17 cellular contexts compared by ENCODE assay signal in the genomic region with DNA sequence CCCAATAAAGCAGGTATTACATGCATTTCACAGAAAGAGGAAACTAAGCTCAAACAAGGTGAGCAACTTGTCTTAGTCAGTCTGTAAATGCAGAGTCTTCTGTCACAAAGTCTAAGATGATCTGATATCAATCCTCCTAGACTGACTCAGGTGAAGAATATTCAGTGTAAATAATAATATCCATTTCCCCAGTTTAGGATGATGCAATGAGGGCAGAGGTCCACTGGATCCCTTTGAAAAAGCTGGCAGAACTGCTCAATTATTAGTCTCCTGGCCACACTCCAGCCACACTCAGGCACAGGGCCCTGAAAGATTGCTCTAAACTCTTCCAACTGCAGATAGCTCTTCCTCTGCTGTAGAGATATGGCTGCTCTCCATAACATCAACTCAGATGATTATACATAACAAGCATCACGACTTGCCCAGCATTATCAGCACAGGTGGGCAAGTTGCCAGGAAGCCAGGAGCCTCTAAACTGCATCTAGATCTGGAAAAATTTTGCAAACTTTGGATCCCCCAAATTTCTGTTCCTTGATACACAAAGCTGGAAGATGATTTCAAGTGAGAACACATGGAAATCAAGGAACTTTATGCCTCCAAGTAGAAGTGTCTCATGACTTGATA.
DNase-seq lines count a peak whose midpoint lies in the region; ATAC-seq and TF ChIP-seq lines count a peak whose summit lies in the region.
"Had no signal": no experiment of that assay in that cellular context is flagged by ENCODE, and none has a peak within 500 bp of the region (broad histone marks: within the 10 kb centered on the region; RNA-seq: fewer than 3 reads in every experiment).

No MANE protein-coding gene starts in this region.

- no peak overlapping the region for H3K4me3 ChIP-seq in lung
- H3K4me3 ChIP-seq: heart right ventricle, psoas muscle, thoracic aorta had no signal

- peak; percentile 34 for ATAC-seq in lung (ENCODE audit: insufficient read depth, low FRiP score)
- ATAC-seq: activated CD4-positive, alpha-beta T cell treated with anti-CD3 and anti-CD28 coated beads for 36 hours; heart right ventricle; psoas muscle had no signal

- DNase-seq in HPDE6-E6E7 (ENCODE audit: extremely low spot score) (peak; percentile 20), fibroblast of gingiva (ENCODE audit: low read depth) (peak; percentile 56), lung (ENCODE audit: low spot score) (no peak), NCI-H2171 (lab: John Stamatoyannopoulos, UW) (no peak), mesenteric fat pad (ENCODE audit: low spot score) (no peak)
- no peak for DNase-seq in activated CD4-positive, alpha-beta T cell treated with anti-CD3 and anti-CD28 coated beads for 48 hours
- DNase-seq: activated CD4-positive, alpha-beta T cell treated with anti-CD3 and anti-CD28 coated beads for 36 hours; GDM1; heart right ventricle; mesenchymal stem cell; NCI-H1417; NCI-H2227 treated with DMSO at 0.1 percent for 48 hours; psoas muscle; RPMI8226; stimulated activated CD4-positive, alpha-beta T cell treated with anti-CD3 and anti-CD28 coated beads, Interleukin-12 subunit alpha, Interleukin-12 subunit beta, amount 100 ng/mL, for 4 hours had no signal

- H3K36me3 ChIP-seq in lung (ENCODE audit: control insufficient read depth in 2 of 2, insufficient read depth in 2 of 2, low read length in 2 of 2): no peaks in the 10 kb centered on the region
- H3K36me3 ChIP-seq: heart right ventricle, thoracic aorta had no signal

- H3K27ac ChIP-seq in VCaP (peak overlapping the region; percentile 22; the same call in 1 of the 2 replicates), lung (ENCODE audit: low read depth in 1 of 2, low read length in 1 of 2) (no peak overlapping the region)
- H3K27ac ChIP-seq: heart right ventricle, psoas muscle, thoracic aorta had no signal

- WGBS in lung, 2 donors: 23 to 52% methylated on average over 1 of the region's 1 CpG

- H3K9me3 ChIP-seq in lung (ENCODE audit: control insufficient read depth in 2 of 2, insufficient read depth in 1 of 2, low read length in 1 of 2): no peaks in the 10 kb centered on the region
- H3K9me3 ChIP-seq: heart right ventricle, psoas muscle, thoracic aorta had no signal

- no peak for TF ChIP-seq CTCF in VCaP (conservative IDR thresholded peaks at IDR 0.05)
- no peak for TF ChIP-seq CTCF in lung (IDR thresholded peaks at IDR 0.05; ENCODE audit: control extremely low read depth, extremely low read depth)

- H3K4me1 ChIP-seq in lung (ENCODE audit: control insufficient read depth in 2 of 2, insufficient read depth in 2 of 2, low read length in 2 of 2): no peaks in the 10 kb centered on the region
- H3K4me1 ChIP-seq: heart right ventricle, psoas muscle had no signal

- no peaks in the 10 kb centered on the region for H3K27me3 ChIP-seq in lung (ENCODE audit: control insufficient read depth, insufficient read depth)
- H3K27me3 ChIP-seq: heart right ventricle had no signal

Comparison
In these comparisons a context has a peak if more than half of its experiments do, and no peak if none do; other contexts are left out.
1. DNase-seq: peak in HPDE6-E6E7 (single experiment) and fibroblast of gingiva (single experiment); none in lung (single experiment), NCI-H2171 (single experiment), mesenteric fat pad (single experiment) and activated CD4-positive, alpha-beta T cell treated with anti-CD3 and anti-CD28 coated beads for 48 hours (single experiment).